In the genomic region with DNA sequence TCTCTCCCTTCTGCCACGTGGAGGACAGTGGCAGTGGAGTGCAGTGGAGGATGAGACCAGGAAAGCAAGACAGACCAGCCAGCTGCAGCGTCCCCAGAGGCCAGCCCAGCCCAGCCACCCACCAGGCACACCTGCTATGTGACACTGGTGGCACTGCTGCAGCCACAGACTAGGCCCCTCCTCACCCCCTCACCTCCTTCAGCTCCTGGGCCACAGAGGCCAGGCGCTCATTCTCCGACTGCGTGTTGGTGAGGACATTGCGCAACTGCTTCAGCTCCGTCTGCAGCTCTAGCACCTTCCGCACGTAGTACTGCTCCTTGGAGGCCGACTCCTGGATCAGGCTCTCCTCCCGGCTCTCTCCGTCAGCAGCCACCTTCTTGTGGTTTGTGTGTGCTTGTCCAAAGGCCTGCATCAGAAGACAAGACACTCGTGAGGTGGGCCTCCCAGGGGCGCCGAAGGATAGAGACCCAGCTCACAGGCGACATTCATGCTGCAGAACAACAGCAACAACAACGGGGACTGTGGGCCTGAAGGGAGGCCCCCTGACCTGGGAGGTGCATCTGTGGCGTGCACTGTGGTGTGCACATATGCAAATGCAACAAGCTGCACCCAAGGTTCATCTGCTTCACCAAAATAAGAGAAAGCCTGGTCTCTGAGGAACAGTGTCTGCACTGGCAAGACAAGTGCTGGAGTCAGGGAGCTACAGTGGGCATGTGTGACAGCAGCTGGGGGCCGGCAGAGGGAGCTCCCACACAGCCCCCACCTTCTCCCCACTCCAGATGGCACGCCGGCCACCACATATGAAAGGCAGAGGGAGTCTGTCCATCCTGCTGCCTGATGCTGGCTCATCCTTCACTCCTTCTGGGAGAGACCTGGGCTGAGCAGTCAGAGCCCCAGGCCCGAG, we compare ENCODE assay signal across 8 cellular contexts. TPM values are rescaled to one million over a fixed set of nuclear protein-coding genes. Genes with fewer than 3 reads are reported as not detected.
DNase-seq lines count a peak whose midpoint lies in the region; ATAC-seq and TF ChIP-seq lines count a peak whose summit lies in the region.

No MANE protein-coding gene starts in this region.

- ATAC-seq in GM19397 (IDR thresholded peaks at IDR 0.05; ENCODE audit: unreplicated experiment) (peak; percentile 79), HG03432 (IDR thresholded peaks at IDR 0.05; ENCODE audit: unreplicated experiment) (peak; percentile 75), left lung (peak; percentile 82)

- H3K4me3 ChIP-seq in left lung (no peak overlapping the region), colonic mucosa (no peak overlapping the region)

- H3K27ac ChIP-seq in left lung (no peak overlapping the region), colonic mucosa (no peak overlapping the region)

- H3K4me1 ChIP-seq in left lung (peaks cover 0 to 19% of the 10 kb centered on the region in 2 donors), colonic mucosa (no peaks in the 10 kb centered on the region)

- peaks cover 10% of the 10 kb centered on the region for H3K4me1 Mint-ChIP-seq in activated naive CD8-positive, alpha-beta T cell treated with anti-CD3 and anti-CD28 coated beads for 36 hours

- no peak overlapping the region for H3K9ac ChIP-seq in colonic mucosa (ENCODE audit: low read depth in 2 of 2, low read length in 2 of 2)

- H3K27me3 Mint-ChIP-seq in activated naive CD8-positive, alpha-beta T cell treated with anti-CD3 and anti-CD28 coated beads for 36 hours, result no peaks in the 10 kb centered on the region

- TF ChIP-seq CTCF in left lung (IDR thresholded peaks at IDR 0.05), result peak in 1 of 2 donors; percentile 21
- no peak for TF ChIP-seq CTCF in colonic mucosa (IDR thresholded peaks at IDR 0.05)

- peak overlapping the region; percentile 19 for H3K27ac Mint-ChIP-seq in activated naive CD8-positive, alpha-beta T cell treated with anti-CD3 and anti-CD28 coated beads for 36 hours

- H3K27me3 ChIP-seq in left lung (no peaks in the 10 kb centered on the region), colonic mucosa (no peaks in the 10 kb centered on the region)

- no peak overlapping the region for H3K4me3 Mint-ChIP-seq in activated naive CD8-positive, alpha-beta T cell treated with anti-CD3 and anti-CD28 coated beads for 36 hours

- H3K9me3 Mint-ChIP-seq in activated naive CD8-positive, alpha-beta T cell treated with anti-CD3 and anti-CD28 coated beads for 36 hours, result no peaks in the 10 kb centered on the region

- peak; percentile 39 for DNase-seq in DMS 273 treated with DMSO at 0.1 percent for 48 hours (lab: John Stamatoyannopoulos, UW)
- DNase-seq in activated naive CD8-positive, alpha-beta T cell treated with anti-CD3 and anti-CD28 coated beads for 36 hours, result no peak
- DNase-seq in left lung, result peak in 1 of 2 donors; percentile 65
- DNase-seq in colonic mucosa, result no peak
- no peak for DNase-seq in kidney tubule cell (ENCODE audit: low spot score)
- DNase-seq in SKM-1 treated with dmso at 0.1 percent for 144 hours (lab: John Stamatoyannopoulos, UW; ENCODE audit: unreplicated experiment), result no peak

- intact Hi-C loops in left lung (cut with DNase I) (no loop called here), colonic mucosa (cut with DNase I) (no loop called here)

- no peaks in the 10 kb centered on the region for H3K9me3 ChIP-seq in left lung
- no peaks in the 10 kb centered on the region for H3K9me3 ChIP-seq in colonic mucosa

- H3K36me3 ChIP-seq in left lung, result peaks cover 0 to 31% of the 10 kb centered on the region in 2 donors
- H3K36me3 ChIP-seq in colonic mucosa, result no peaks in the 10 kb centered on the region

- no peaks in the 10 kb centered on the region for H3K36me3 Mint-ChIP-seq in activated naive CD8-positive, alpha-beta T cell treated with anti-CD3 and anti-CD28 coated beads for 36 hours

RNA-seq across cellular contexts. Expression of gene BICD2, which starts 35.5 kb away (rescaled TPM):
- 10 to 100 TPM; 19.2 to 20.5 TPM for total RNA-seq in activated naive CD8-positive, alpha-beta T cell treated with anti-CD3 and anti-CD28 coated beads for 36 hours
- total RNA-seq in left lung (10 to 100 TPM; 33.7 to 34.5 TPM), colonic mucosa (1 to 10 TPM; 6.2 to 9.8 TPM)

RNA-seq across cellular contexts. Expression of gene IPPK, which starts 59.2 kb away (rescaled TPM):
- total RNA-seq in activated naive CD8-positive, alpha-beta T cell treated with anti-CD3 and anti-CD28 coated beads for 36 hours, result 10 to 100 TPM; 13.0 to 13.9 TPM
- 1 to 10 TPM; 6.5 to 8.0 TPM for total RNA-seq in left lung
- total RNA-seq in colonic mucosa, result 1 to 10 TPM; 8.2 to 8.4 TPM
